25 cellular contexts compared by ENCODE assay signal in genomic region chr1:93495911-93496310, GRCh38.
"Had no signal": no experiment of that assay in that cellular context is flagged by ENCODE, and none has a peak within 500 bp of the region (broad histone marks: within the 10 kb centered on the region; RNA-seq: fewer than 3 reads in every experiment).

No MANE protein-coding gene starts in this region.

- DNase-seq: naive thymus-derived CD4-positive, alpha-beta T cell; natural killer cell; occipital lobe; ovary; posterior cingulate gyrus; psoas muscle; right cardiac atrium; stimulated activated CD4-positive, alpha-beta T cell treated with anti-CD3 and anti-CD28 coated beads, Interleukin-15, amount 100 ng/mL, for 24 hours; stimulated activated CD4-positive, alpha-beta T cell treated with anti-CD3 and anti-CD28 coated beads, Interleukin-2, amount 100 ng/mL, for 24 hours; stimulated activated CD4-positive, alpha-beta T cell treated with anti-CD3 and anti-CD28 coated beads, Interleukin-2, amount 100 ng/mL, for 48 hours; stimulated activated CD4-positive, alpha-beta T cell treated with anti-CD3 and anti-CD28 coated beads, Interleukin-4, amount 100 ng/mL, for 24 hours; stimulated activated naive B cell treated with anti-CD40 and anti-IgM and Interleukin-4, amounts not matched to agents 10 μg/mL and 1 μg/mL and 100 μg/mL, for 72 hours; stimulated activated naive CD4-positive, alpha-beta T cell treated with Interleukin-2 at 50 U/mL for 16 hours; stomach; thyroid gland; upper lobe of right lung; uterus had no signal

- H3K4me2 ChIP-seq: neural progenitor cell, smooth muscle cell had no signal

- ATAC-seq: naive thymus-derived CD4-positive, alpha-beta T cell; natural killer cell; psoas muscle; right cardiac atrium; sciatic nerve; stimulated activated effector memory CD8-positive, alpha-beta T cell treated with anti-CD3 and anti-CD28 coated beads, Interleukin-12 subunit alpha, Interleukin-12 subunit beta, amount 100 ng/mL, for 72 hours; stimulated activated naive B cell treated with anti-CD40 and anti-IgM and Interleukin-4, amounts not matched to agents 10 μg/mL and 1 μg/mL and 100 μg/mL, for 72 hours; upper lobe of right lung had no signal

- H2AFZ ChIP-seq: neural progenitor cell, parathyroid adenoma had no signal

- H3K9me3 ChIP-seq: ovary, psoas muscle, stomach, thoracic aorta, thyroid gland, tibial nerve, upper lobe of right lung, uterus had no signal

- H3K27me3 ChIP-seq: neural progenitor cell, ovary, stomach, thyroid gland, tibial nerve, upper lobe of right lung, uterus had no signal

- H3K27ac ChIP-seq: neural progenitor cell, ovary, parathyroid adenoma, psoas muscle, skin epidermis, stomach, thoracic aorta, thyroid gland, tibial nerve, upper lobe of right lung, uterus had no signal

- H3K9ac ChIP-seq: neural progenitor cell, parathyroid adenoma had no signal

- H3K36me3 ChIP-seq: ovary, stomach, thoracic aorta, thyroid gland, upper lobe of right lung, uterus had no signal

- H3K4me1 ChIP-seq: neural progenitor cell, parathyroid adenoma, psoas muscle, stomach, upper lobe of right lung, uterus had no signal

- H3K4me3 ChIP-seq: neural progenitor cell, ovary, psoas muscle, skin epidermis, smooth muscle cell, stomach, thoracic aorta, thyroid gland, tibial nerve, upper lobe of right lung, uterus had no signal
